In the genomic region with DNA sequence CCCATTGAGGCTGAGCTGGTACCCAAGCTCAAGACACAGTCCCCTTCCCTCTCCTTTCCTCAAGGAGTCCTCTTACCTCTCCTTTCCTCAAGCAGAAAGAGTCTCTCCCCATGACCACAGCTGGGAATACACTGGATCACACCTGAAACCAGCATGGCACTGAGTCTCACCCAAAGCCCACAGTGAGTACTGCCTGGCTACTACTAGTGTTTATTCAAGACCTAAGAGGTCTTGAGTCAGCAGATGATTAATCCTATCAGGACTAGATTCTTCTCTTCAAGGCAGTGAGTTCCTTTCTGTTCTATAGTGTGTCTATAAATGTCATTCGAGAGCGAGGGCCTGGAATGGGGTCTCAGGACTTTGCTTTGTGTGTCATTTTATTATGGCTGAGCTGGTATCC, we compare ENCODE assay signal across 1 cellular context.
TF ChIP-seq lines count a peak whose summit lies in the region.

No MANE protein-coding gene starts in this region.

TF ChIP-seq in IMR-90, 13 proteins besides CTCF, POLR2A, EP300 and RAD21 (continued from another document):
- TF ChIP-seq, protein P1, sequence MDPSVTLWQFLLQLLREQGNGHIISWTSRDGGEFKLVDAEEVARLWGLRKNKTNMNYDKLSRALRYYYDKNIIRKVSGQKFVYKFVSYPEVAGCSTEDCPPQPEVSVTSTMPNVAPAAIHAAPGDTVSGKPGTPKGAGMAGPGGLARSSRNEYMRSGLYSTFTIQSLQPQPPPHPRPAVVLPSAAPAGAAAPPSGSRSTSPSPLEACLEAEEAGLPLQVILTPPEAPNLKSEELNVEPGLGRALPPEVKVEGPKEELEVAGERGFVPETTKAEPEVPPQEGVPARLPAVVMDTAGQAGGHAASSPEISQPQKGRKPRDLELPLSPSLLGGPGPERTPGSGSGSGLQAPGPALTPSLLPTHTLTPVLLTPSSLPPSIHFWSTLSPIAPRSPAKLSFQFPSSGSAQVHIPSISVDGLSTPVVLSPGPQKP (IDR thresholded peaks at IDR 0.05; ENCODE audit: borderline replicate concordance, low read depth, low read length), result no peak
- TF ChIP-seq BHLHE40 (IDR thresholded peaks at IDR 0.05; ENCODE audit: low read depth, low read length), result no peak
